ENCODE assay signal across 8 cellular contexts in the genomic region with DNA sequence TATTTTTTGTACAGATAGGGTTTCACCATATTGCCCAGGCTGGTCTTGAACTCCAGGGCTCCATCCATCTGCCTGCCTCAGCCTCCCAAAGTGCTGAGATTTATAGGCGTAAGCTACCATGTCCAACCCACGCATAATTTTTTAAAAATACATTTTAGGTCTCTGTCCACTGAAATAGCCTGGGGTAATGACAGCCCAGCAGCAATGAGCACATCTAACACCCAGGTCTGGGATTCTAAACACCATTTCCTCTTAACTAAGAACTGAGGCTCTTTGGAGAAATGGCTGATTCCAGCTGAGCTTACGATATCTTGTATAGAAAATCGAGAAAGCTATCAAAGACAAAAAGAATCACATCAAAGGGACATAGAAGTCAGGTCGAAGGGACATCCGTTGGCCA.
"Had no signal": no experiment of that assay in that cellular context is flagged by ENCODE, and none has a peak within 500 bp of the region (broad histone marks: within the 10 kb centered on the region; RNA-seq: fewer than 3 reads in every experiment).

No MANE protein-coding gene starts in this region.

- H3K4me3 ChIP-seq: GM23338, K562 had no signal

- DNase-seq: H9, HCEC 1CT, HFFc6, IMR-90, KG1 had no signal

- H3K27ac ChIP-seq: HL-60 had no signal
